Comparison of ENCODE assay signal across 8 cellular contexts in genomic region chr5:179820127-179820482, GRCh38. TPM values are rescaled to one million over a fixed set of nuclear protein-coding genes. Genes with fewer than 3 reads are reported as not detected.
DNase-seq lines count a peak whose midpoint lies in the region; ATAC-seq and TF ChIP-seq lines count a peak whose summit lies in the region.

No MANE protein-coding gene starts in this region.

- no peak for TF ChIP-seq RAD21 in liver (IDR thresholded peaks at IDR 0.05)

- H3K4me1 ChIP-seq in adipocyte (ENCODE audit: control insufficient read depth, insufficient read depth, low read length) (peaks cover 55% of the 10 kb centered on the region), liver (ENCODE audit: control insufficient read depth in 4 of 4, insufficient read depth in 4 of 4, low read length in 3 of 4) (peaks cover 30 to 67% (median 46%) of the 10 kb centered on the region in 4 donors), thoracic aorta (ENCODE audit: control insufficient read depth in 1 of 2, low read depth in 2 of 2) (peaks cover 51 to 68% of the 10 kb centered on the region in 2 donors)

- DNase-seq in activated CD4-positive, CD25-positive, alpha-beta regulatory T cell treated with anti-CD3 and anti-CD28 coated beads, Interleukin-2, amount 50 U/mL, for 72 hours: peak; percentile 42
- DNase-seq in adipocyte (ENCODE audit: low read depth): no peak
- no peak for DNase-seq in thoracic aorta (ENCODE audit: low spot score)
- no peak for DNase-seq in retina
- DNase-seq in NCI-H187 treated with DMSO at 0.1 percent for 48 hours (lab: John Stamatoyannopoulos, UW): no peak
- DNase-seq in DMS153 treated with DMSO at 0.1 percent for 48 hours (lab: John Stamatoyannopoulos, UW; ENCODE audit: unreplicated experiment): no peak

- H3K27me3 ChIP-seq in adipocyte (replicated peaks; ENCODE audit: control insufficient read depth, insufficient read depth, low read length): no peaks in the 10 kb centered on the region
- no peaks in the 10 kb centered on the region for H3K27me3 ChIP-seq in liver (ENCODE audit: control insufficient read depth in 4 of 4, insufficient read depth in 4 of 4, low read length in 3 of 4)
- H3K27me3 ChIP-seq in thoracic aorta (replicated peaks; ENCODE audit: insufficient read depth): no peaks in the 10 kb centered on the region

- H3K36me3 ChIP-seq in adipocyte (ENCODE audit: control insufficient read depth, insufficient read depth, low read length, severe bottlenecking) (peaks cover 33% of the 10 kb centered on the region), liver (ENCODE audit: control insufficient read depth in 4 of 4, insufficient read depth in 3 of 4, low read depth in 1 of 4, low read length in 3 of 4) (peaks cover 10 to 17% (median 14%) of the 10 kb centered on the region in 4 donors), thoracic aorta (peaks cover 28% of the 10 kb centered on the region)

- H3K9me3 ChIP-seq in adipocyte (ENCODE audit: control insufficient read depth, low read length) (no peaks in the 10 kb centered on the region), liver (ENCODE audit: control insufficient read depth in 4 of 4, low read length in 3 of 4) (no peaks in the 10 kb centered on the region), thoracic aorta (no peaks in the 10 kb centered on the region)

- peak overlapping the region; percentile 94 to 99 for H3K27ac ChIP-seq in liver (ENCODE audit: low read depth in 1 of 2, low read length in 2 of 2)
- peak overlapping the region; percentile 100 for H3K27ac ChIP-seq in thoracic aorta

- TF ChIP-seq CTCF in liver (IDR thresholded peaks at IDR 0.05; ENCODE audit: low read depth, low read length, missing input control) (no peak), thoracic aorta (IDR thresholded peaks at IDR 0.05) (no peak)

- peak overlapping the region; percentile 99 for H3K9ac ChIP-seq in adipocyte (ENCODE audit: low read length)
- H3K9ac ChIP-seq in liver (ENCODE audit: low read depth in 1 of 2, low read length in 2 of 2): peak overlapping the region; percentile 17 to 90

- H3K4me3 ChIP-seq in adipocyte (ENCODE audit: low read length): peak overlapping the region; percentile 87
- H3K4me3 ChIP-seq in liver (ENCODE audit: low read depth in 1 of 3, low read length in 3 of 3): peak overlapping the region; percentile 51 to 92 (median 56)
- H3K4me3 ChIP-seq in thoracic aorta: peak overlapping the region; percentile 99

- no peak for ATAC-seq in activated CD4-positive, CD25-positive, alpha-beta regulatory T cell treated with anti-CD3 and anti-CD28 coated beads, Interleukin-2, amount 50 U/mL, for 24 hours
- no peak for ATAC-seq in thoracic aorta (ENCODE audit: insufficient number of reproducible peaks, low FRiP score, low read depth)

- 28% methylated on average over 12 of the region's 12 CpGs for WGBS in liver

TF ChIP-seq in liver, 16 proteins besides CTCF, POLR2A, EP300 and RAD21:
- no peak for TF ChIP-seq RXRA (IDR thresholded peaks at IDR 0.05)
- TF ChIP-seq REST (IDR thresholded peaks at IDR 0.05): no peak
- TF ChIP-seq TAF1 (conservative IDR thresholded peaks at IDR 0.05): no peak
- no peak for TF ChIP-seq YY1 (IDR thresholded peaks at IDR 0.05)
- TF ChIP-seq JUND (IDR thresholded peaks at IDR 0.05): no peak
- no peak for TF ChIP-seq NR2F2 (IDR thresholded peaks at IDR 0.05)
- no peak for TF ChIP-seq HNF4G (IDR thresholded peaks at IDR 0.05)
- TF ChIP-seq ATF3 (IDR thresholded peaks at IDR 0.05): no peak
TF ChIP-seq in liver: peak in this region for 0.

RNA-seq across cellular contexts. Expression of gene SQSTM1, which starts 0.6 kb away (rescaled TPM):
- total RNA-seq in liver (100 to 1,000 TPM; 127 to 208 TPM), thoracic aorta (100 to 1,000 TPM; 375 to 469 TPM)
- 100 to 1,000 TPM; 303 to 330 TPM for polyA plus RNA-seq in liver

RNA-seq across cellular contexts. Expression of gene MGAT4B, which starts 13.4 kb away (rescaled TPM):
- total RNA-seq in liver (100 to 1,000 TPM in 1 of 2 donors, 10 to 100 TPM in 1; 42.0 to 120 TPM), thoracic aorta (10 to 100 TPM; 66.5 to 87.7 TPM)
- 100 to 1,000 TPM in 1 of 2 donors, 10 to 100 TPM in 1; 47.8 to 156 TPM for polyA plus RNA-seq in liver

RNA-seq across cellular contexts. Expression of gene LTC4S, which starts 26.3 kb away (rescaled TPM):
- total RNA-seq in liver (1 to 10 TPM; 1.3 to 1.8 TPM), thoracic aorta (1 to 10 TPM; 4.9 to 6.6 TPM)
- polyA plus RNA-seq in liver: 1 to 10 TPM; 2.4 to 3.3 TPM

RNA-seq across cellular contexts. Expression of gene MRNIP, which starts 38.5 kb away (rescaled TPM):
- 10 to 100 TPM in 1 of 2 donors, 1 to 10 TPM in 1; 5.4 to 12.0 TPM for total RNA-seq in liver
- 1 to 10 TPM; 7.1 to 7.6 TPM for polyA plus RNA-seq in liver
- 10 to 100 TPM; 46.2 to 54.2 TPM for total RNA-seq in thoracic aorta
